ENCODE assay signal across 1 cellular context in genomic region chr4:26566027-26566578, GRCh38.
TF ChIP-seq lines count a peak whose summit lies in the region.

No MANE protein-coding gene starts in this region.

TF ChIP-seq in SK-N-SH treated with all-trans-retinoic acid at 6 μM for 48 hours, 23 proteins besides CTCF, POLR2A, EP300 and RAD21:
- no peak for TF ChIP-seq TSHZ2 (CRISPR knock-in tag; IDR thresholded peaks at IDR 0.05)
- no peak for TF ChIP-seq RARB (CRISPR knock-in tag; IDR thresholded peaks at IDR 0.05)
- TF ChIP-seq, protein P1, sequence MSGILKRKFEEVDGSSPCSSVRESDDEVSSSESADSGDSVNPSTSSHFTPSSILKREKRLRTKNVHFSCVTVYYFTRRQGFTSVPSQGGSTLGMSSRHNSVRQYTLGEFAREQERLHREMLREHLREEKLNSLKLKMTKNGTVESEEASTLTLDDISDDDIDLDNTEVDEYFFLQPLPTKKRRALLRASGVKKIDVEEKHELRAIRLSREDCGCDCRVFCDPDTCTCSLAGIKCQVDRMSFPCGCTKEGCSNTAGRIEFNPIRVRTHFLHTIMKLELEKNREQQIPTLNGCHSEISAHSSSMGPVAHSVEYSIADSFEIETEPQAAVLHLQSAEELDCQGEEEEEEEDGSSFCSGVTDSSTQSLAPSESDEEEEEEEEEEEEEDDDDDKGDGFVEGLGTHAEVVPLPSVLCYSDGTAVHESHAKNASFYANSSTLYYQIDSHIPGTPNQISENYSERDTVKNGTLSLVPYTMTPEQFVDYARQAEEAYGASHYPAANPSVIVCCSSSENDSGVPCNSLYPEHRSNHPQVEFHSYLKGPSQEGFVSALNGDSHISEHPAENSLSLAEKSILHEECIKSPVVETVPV (CRISPR knock-in tag; IDR thresholded peaks at IDR 0.05) = no peak
- TF ChIP-seq PPARA (CRISPR knock-in tag; IDR thresholded peaks at IDR 0.05; ENCODE audit: borderline replicate concordance) = no peak
- no peak for TF ChIP-seq ESRRG (CRISPR knock-in tag; IDR thresholded peaks at IDR 0.05)
- no peak for TF ChIP-seq ZNF565 (CRISPR knock-in tag; conservative IDR thresholded peaks at IDR 0.05; ENCODE audit: low read depth)
- no peak for TF ChIP-seq ISL1 (CRISPR knock-in tag; IDR thresholded peaks at IDR 0.05)
